ENCODE assay signal across 8 cellular contexts in genomic region chr2:108621689-108622681, GRCh38.
DNase-seq lines count a peak whose midpoint lies in the region; ATAC-seq and TF ChIP-seq lines count a peak whose summit lies in the region.

No MANE protein-coding gene starts in this region.

- H3K36me3 ChIP-seq in cardiac muscle cell (no peaks in the 10 kb centered on the region), iPS-20b (ENCODE audit: insufficient read depth, low read depth, low read length) (no peaks in the 10 kb centered on the region), BE2C (no peaks in the 10 kb centered on the region), ascending aorta (no peaks in the 10 kb centered on the region)

- POLR2A ChIA-PET in activated CD4-positive, alpha-beta memory T cell treated with anti-CD3 and anti-CD28 coated beads, Interleukin-2, amount 10 ng/mL, durations not matched to agents 7 days and 5 days (lab: Charles Lee) = interaction anchor here (0.8 to 13.3 kb wide), 10 partner anchors 9 to 592 kb away, joined by 3 to 279 read pairs (median 5); partner anchors contain the start of genes CCDC138 and LIMS1

- H3K9me3 ChIP-seq in cardiac muscle cell (ENCODE audit: low read depth) (no peaks in the 10 kb centered on the region), iPS-20b (ENCODE audit: insufficient read depth, low read depth, low read length) (no peaks in the 10 kb centered on the region), BE2C (no peaks in the 10 kb centered on the region), ascending aorta (no peaks in the 10 kb centered on the region)

- TF ChIP-seq CTCF in cardiac muscle cell (IDR thresholded peaks at IDR 0.05; ENCODE audit: low read depth, low read length) (no peak), BE2C (IDR thresholded peaks at IDR 0.05; ENCODE audit: low read depth, low read length) (no peak), ascending aorta (IDR thresholded peaks at IDR 0.05) (no peak)

- ATAC-seq in Right ventricle myocardium inferior = no peak
- ATAC-seq in HG02970 (IDR thresholded peaks at IDR 0.05; ENCODE audit: low FRiP score, unreplicated experiment) = no peak
- no peak for ATAC-seq in HG03439 (IDR thresholded peaks at IDR 0.05; ENCODE audit: unreplicated experiment)

- DNase-seq in cardiac muscle cell (ENCODE audit: low read depth in 1 of 2, low spot score in 1 of 2) = no peak
- no peak for DNase-seq in Right ventricle myocardium inferior (ENCODE audit: missing footprints)
- peak; percentile 46 for DNase-seq in activated CD4-positive, alpha-beta memory T cell treated with anti-CD3 and anti-CD28 coated beads, Interleukin-2, amount 10 ng/mL, durations not matched to agents 7 days and 5 days
- no peak for DNase-seq in BE2C
- DNase-seq in ascending aorta (ENCODE audit: low spot score in 2 of 2) = no peak

- H3K36me3 Mint-ChIP-seq in activated CD4-positive, alpha-beta memory T cell treated with anti-CD3 and anti-CD28 coated beads, Interleukin-2, amount 10 ng/mL, durations not matched to agents 7 days and 5 days (ENCODE audit: low read depth) = peaks cover 22% of the 10 kb centered on the region

- peak overlapping the region; percentile 63; the same call in 1 of the 2 replicates for H3K9ac ChIP-seq in iPS-20b (ENCODE audit: low read depth, low read length)

- peak overlapping the region; percentile 62 for H3K27ac ChIP-seq in cardiac muscle cell
- H3K27ac ChIP-seq in iPS-20b (ENCODE audit: low read length) = peak overlapping the region; percentile 41
- H3K27ac ChIP-seq in ascending aorta = peak overlapping the region in 1 of 2 donors; percentile 27

- H3K9me3 Mint-ChIP-seq in activated CD4-positive, alpha-beta memory T cell treated with anti-CD3 and anti-CD28 coated beads, Interleukin-2, amount 10 ng/mL, durations not matched to agents 7 days and 5 days = no peaks in the 10 kb centered on the region

- CTCF ChIA-PET in activated CD4-positive, alpha-beta memory T cell treated with anti-CD3 and anti-CD28 coated beads, Interleukin-2, amount 10 ng/mL, durations not matched to agents 7 days and 5 days (lab: Charles Lee) = interaction anchor here (1.2 to 22.2 kb wide), 4 partner anchors 7 to 16 kb away, joined by 9 to 365 read pairs (median 40); no protein-coding TSS in a partner anchor

- no peaks in the 10 kb centered on the region for H3K27me3 ChIP-seq in cardiac muscle cell
- no peaks in the 10 kb centered on the region for H3K27me3 ChIP-seq in iPS-20b (ENCODE audit: insufficient read depth, low read length)
- H3K27me3 ChIP-seq in BE2C = no peaks in the 10 kb centered on the region
- H3K27me3 ChIP-seq in ascending aorta = no peaks in the 10 kb centered on the region

- H3K27ac Mint-ChIP-seq in activated CD4-positive, alpha-beta memory T cell treated with anti-CD3 and anti-CD28 coated beads, Interleukin-2, amount 10 ng/mL, durations not matched to agents 7 days and 5 days = peak overlapping the region; percentile 94

- H3K27me3 Mint-ChIP-seq in activated CD4-positive, alpha-beta memory T cell treated with anti-CD3 and anti-CD28 coated beads, Interleukin-2, amount 10 ng/mL, durations not matched to agents 7 days and 5 days = no peaks in the 10 kb centered on the region

- H3K4me3 Mint-ChIP-seq in activated CD4-positive, alpha-beta memory T cell treated with anti-CD3 and anti-CD28 coated beads, Interleukin-2, amount 10 ng/mL, durations not matched to agents 7 days and 5 days = peak overlapping the region; percentile 81

- no peak overlapping the region for H3K4me3 ChIP-seq in cardiac muscle cell
- H3K4me3 ChIP-seq in iPS-20b (ENCODE audit: low read length) = peak overlapping the region; percentile 61
- H3K4me3 ChIP-seq in BE2C (ENCODE audit: low read depth, low read length) = no peak overlapping the region
- no peak overlapping the region for H3K4me3 ChIP-seq in ascending aorta

- intact Hi-C loops in Right ventricle myocardium inferior (cut with DNase I) = no loop called here
- intact Hi-C loops in ascending aorta (cut with DNase I) = no loop called here

- H3K4me1 ChIP-seq in cardiac muscle cell (ENCODE audit: low read depth) (peaks cover 35% of the 10 kb centered on the region), iPS-20b (ENCODE audit: insufficient read depth, low read length) (peaks cover 33% of the 10 kb centered on the region), BE2C (no peaks in the 10 kb centered on the region), ascending aorta (peaks cover 0 to 37% of the 10 kb centered on the region in 2 donors)

- peaks cover 74% of the 10 kb centered on the region for H3K4me1 Mint-ChIP-seq in activated CD4-positive, alpha-beta memory T cell treated with anti-CD3 and anti-CD28 coated beads, Interleukin-2, amount 10 ng/mL, durations not matched to agents 7 days and 5 days
